Comparison of ENCODE assay signal across 22 cellular contexts in genomic region chr5:113435571-113435970, GRCh38. TPM values are rescaled to one million over a fixed set of nuclear protein-coding genes. Genes with fewer than 3 reads are reported as not detected.
"Had no signal": no experiment of that assay in that cellular context is flagged by ENCODE, and none has a peak within 500 bp of the region (broad histone marks: within the 10 kb centered on the region; RNA-seq: fewer than 3 reads in every experiment).

No MANE protein-coding gene starts in this region.

- H3K27ac ChIP-seq: body of pancreas, coronary artery, stomach had no signal

- H3K4me1 ChIP-seq: body of pancreas had no signal

- H3K4me1 Mint-ChIP-seq: activated CD4-positive, alpha-beta T cell treated with anti-CD3 and anti-CD28 coated beads, Interleukin-2, amount 10 ng/mL, durations not matched to agents 7 days and 5 days; natural killer cell had no signal

- ATAC-seq: activated CD4-positive, CD25-positive, alpha-beta regulatory T cell treated with anti-CD3 and anti-CD28 coated beads, Interleukin-2, amount 50 U/mL, for 24 hours; activated CD8-positive, alpha-beta T cell treated with anti-CD3 and anti-CD28 coated beads, Interleukin-2, amount 10 ng/mL, durations not matched to agents 7 days and 5 days; body of pancreas; natural killer cell had no signal

- DNase-seq: activated CD4-positive, alpha-beta T cell treated with anti-CD3 and anti-CD28 coated beads, Interleukin-2, amount 10 ng/mL, durations not matched to agents 7 days and 5 days; activated CD8-positive, alpha-beta T cell treated with anti-CD3 and anti-CD28 coated beads, Interleukin-2, amount 10 ng/mL, durations not matched to agents 7 days and 5 days; activated naive CD4-positive, alpha-beta T cell treated with Interleukin-2 at 50 U/mL for 16 hours; activated naive CD8-positive, alpha-beta T cell treated with anti-CD3 and anti-CD28 coated beads, Interleukin-2, amount 10 ng/mL, durations not matched to agents 7 days and 5 days; activated T-cell treated with anti-CD3 and anti-CD28 coated beads, Interleukin-2, amount 50 U/mL, for 24 hours; amygdala; body of pancreas; caudate nucleus; foreskin melanocyte; glutamatergic neuron; mesenchymal stem cell; natural killer cell; stimulated activated CD4-positive, alpha-beta T cell treated with anti-CD3 and anti-CD28 coated beads, Interleukin-2, amount 100 ng/mL, for 24 hours; stomach had no signal

- H3K27ac Mint-ChIP-seq: activated CD4-positive, alpha-beta T cell treated with anti-CD3 and anti-CD28 coated beads, Interleukin-2, amount 10 ng/mL, durations not matched to agents 7 days and 5 days; activated CD8-positive, alpha-beta T cell treated with anti-CD3 and anti-CD28 coated beads, Interleukin-2, amount 10 ng/mL, durations not matched to agents 7 days and 5 days; activated naive CD8-positive, alpha-beta T cell treated with anti-CD3 and anti-CD28 coated beads, Interleukin-2, amount 10 ng/mL, durations not matched to agents 7 days and 5 days; activated T-cell treated with anti-CD3 and anti-CD28 coated beads, Interleukin-2, amount 50 U/mL, for 24 hours; activated T-helper 2 cell treated with anti-CD3 and anti-CD28 coated beads, Interferon-gamma antibody, Interleukin-2, Interleukin-4, amounts not matched to agents 10 μg/mL and 5 μg/mL and 100 μg/mL, durations not matched to agents 14 hours and 24 hours and 36 hours; natural killer cell; T-helper 1 cell treated with Interleukin-12 subunit alpha and Interleukin-12 subunit beta and Interleukin-4 antibody, amounts not matched to agents 30 μg/mL and 1 μg/mL, for 36 hours; type B pancreatic cell had no signal

- H3K9me3 ChIP-seq: body of pancreas, stomach had no signal

- H3K27me3 Mint-ChIP-seq: type B pancreatic cell had no signal

- H3K36me3 ChIP-seq: stomach had no signal

- H3K27me3 ChIP-seq: body of pancreas, stomach had no signal

- H3K36me3 Mint-ChIP-seq: activated naive CD8-positive, alpha-beta T cell treated with anti-CD3 and anti-CD28 coated beads, Interleukin-2, amount 10 ng/mL, durations not matched to agents 7 days and 5 days; natural killer cell; type B pancreatic cell had no signal

- H3K4me3 Mint-ChIP-seq: activated CD4-positive, alpha-beta T cell treated with anti-CD3 and anti-CD28 coated beads, Interleukin-2, amount 10 ng/mL, durations not matched to agents 7 days and 5 days; activated CD8-positive, alpha-beta T cell treated with anti-CD3 and anti-CD28 coated beads, Interleukin-2, amount 10 ng/mL, durations not matched to agents 7 days and 5 days; activated naive CD8-positive, alpha-beta T cell treated with anti-CD3 and anti-CD28 coated beads, Interleukin-2, amount 10 ng/mL, durations not matched to agents 7 days and 5 days; activated T-cell treated with anti-CD3 and anti-CD28 coated beads, Interleukin-2, amount 50 U/mL, for 24 hours; natural killer cell; T-helper 1 cell treated with Interleukin-12 subunit alpha and Interleukin-12 subunit beta and Interleukin-4 antibody, amounts not matched to agents 30 μg/mL and 1 μg/mL, for 36 hours; type B pancreatic cell had no signal

- H3K9me3 Mint-ChIP-seq: activated CD4-positive, alpha-beta T cell treated with anti-CD3 and anti-CD28 coated beads, Interleukin-2, amount 10 ng/mL, durations not matched to agents 7 days and 5 days; activated naive CD8-positive, alpha-beta T cell treated with anti-CD3 and anti-CD28 coated beads, Interleukin-2, amount 10 ng/mL, durations not matched to agents 7 days and 5 days; activated T-cell treated with anti-CD3 and anti-CD28 coated beads, Interleukin-2, amount 50 U/mL, for 24 hours; activated T-helper 2 cell treated with anti-CD3 and anti-CD28 coated beads, Interferon-gamma antibody, Interleukin-2, Interleukin-4, amounts not matched to agents 10 μg/mL and 5 μg/mL and 100 μg/mL, durations not matched to agents 14 hours and 24 hours and 36 hours; natural killer cell; T-helper 1 cell treated with Interleukin-12 subunit alpha and Interleukin-12 subunit beta and Interleukin-4 antibody, amounts not matched to agents 30 μg/mL and 1 μg/mL, for 36 hours; type B pancreatic cell had no signal

- H3K4me3 ChIP-seq: body of pancreas, coronary artery, stomach had no signal

RNA-seq across cellular contexts. Expression of gene TSSK1B, which starts 0.8 kb away (rescaled TPM):
- total RNA-seq: activated CD4-positive, alpha-beta T cell treated with anti-CD3 and anti-CD28 coated beads, Interleukin-2, amount 10 ng/mL, durations not matched to agents 7 days and 5 days; activated CD8-positive, alpha-beta T cell treated with anti-CD3 and anti-CD28 coated beads, Interleukin-2, amount 10 ng/mL, durations not matched to agents 7 days and 5 days; activated naive CD8-positive, alpha-beta T cell treated with anti-CD3 and anti-CD28 coated beads, Interleukin-2, amount 10 ng/mL, durations not matched to agents 7 days and 5 days; activated T-helper 2 cell treated with anti-CD3 and anti-CD28 coated beads, Interferon-gamma antibody, Interleukin-2, Interleukin-4, amounts not matched to agents 10 μg/mL and 5 μg/mL and 100 μg/mL, durations not matched to agents 14 hours and 24 hours and 36 hours; body of pancreas; epithelial cell of proximal tubule; liver; natural killer cell; temporal lobe had no signal
- polyA plus RNA-seq: liver, stomach had no signal
